24 cellular contexts compared by ENCODE assay signal in the genomic region with DNA sequence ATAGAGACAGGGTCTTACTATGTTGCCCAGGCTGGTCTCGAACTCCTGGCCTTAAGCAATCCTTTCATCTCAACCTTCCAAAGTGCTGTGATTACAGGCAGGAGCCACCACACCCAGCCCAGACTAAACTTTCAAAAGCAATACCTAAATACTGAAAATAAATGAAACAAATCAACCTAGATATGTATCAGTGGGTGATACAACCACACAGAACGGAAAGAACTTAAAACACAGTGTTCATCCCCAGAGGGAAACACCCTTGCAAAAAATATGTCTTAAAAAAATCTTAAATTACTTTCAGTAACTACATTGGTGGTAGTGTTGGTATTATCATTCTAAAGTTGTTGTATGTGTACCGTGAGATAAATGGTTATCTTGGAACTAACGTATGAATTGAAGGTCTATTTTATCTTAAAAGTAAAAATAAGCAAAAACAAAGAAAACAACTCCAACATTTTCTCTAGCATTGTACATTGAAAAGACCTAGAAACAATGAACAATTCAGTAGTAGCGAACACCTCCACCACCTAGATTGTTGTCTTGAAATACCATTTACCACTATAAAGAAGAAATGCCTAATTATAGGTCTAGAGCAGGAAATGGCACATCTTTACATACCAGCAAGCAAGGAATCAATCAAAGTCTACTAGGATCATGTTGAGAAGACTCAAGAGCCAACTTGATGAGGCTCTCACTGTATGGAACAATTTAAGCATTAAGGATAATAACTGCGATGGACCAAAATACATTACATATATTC. TPM values are rescaled to one million over a fixed set of nuclear protein-coding genes. Genes with fewer than 3 reads are reported as not detected.
DNase-seq lines count a peak whose midpoint lies in the region; TF ChIP-seq lines count a peak whose summit lies in the region.
"Had no signal": no experiment of that assay in that cellular context is flagged by ENCODE, and none has a peak within 500 bp of the region (broad histone marks: within the 10 kb centered on the region; RNA-seq: fewer than 3 reads in every experiment).

No MANE protein-coding gene starts in this region.

- H3K9me3 Mint-ChIP-seq in MCF 10A (ENCODE audit: unreplicated experiment) = no peaks in the 10 kb centered on the region
- H3K9me3 Mint-ChIP-seq: dendritic cell treated with granulocyte-macrophage colony-stimulating factor and Interleukin-4, amounts not matched to agents 40 ng/mL and 50 ng/mL, for 4 days; stimulated activated naive B cell treated with anti-CD40 and anti-IgM and Interleukin-4, amounts not matched to agents 10 μg/mL and 1 μg/mL and 100 μg/mL, for 72 hours had no signal

- CTCF ChIA-PET in MCF 10A (lab: Yijun Ruan, JAX) = no interaction called here

- 96 to 97% methylated on average over 6 of the region's 6 CpGs for WGBS in GM23248 (ENCODE audit: low coverage in 1 of 2, low lambda C conversion rate in 2 of 2, missing lambda C conversion rate in 2 of 2), 2 experiments

- no peak overlapping the region for H3K9ac ChIP-seq in GM23248

- peaks cover 17% of the 10 kb centered on the region for H3F3A ChIP-seq in GM23248 (ENCODE audit: insufficient read depth)

- H3K4me3 Mint-ChIP-seq in MCF 10A (ENCODE audit: unreplicated experiment) = no peak overlapping the region
- H3K4me3 Mint-ChIP-seq: dendritic cell treated with granulocyte-macrophage colony-stimulating factor and Interleukin-4, amounts not matched to agents 40 ng/mL and 50 ng/mL, for 4 days; stimulated activated naive B cell treated with anti-CD40 and anti-IgM and Interleukin-4, amounts not matched to agents 10 μg/mL and 1 μg/mL and 100 μg/mL, for 72 hours had no signal

- H4K20me1 ChIP-seq in GM23248 (ENCODE audit: insufficient read depth) = no peaks in the 10 kb centered on the region; the same call in 1 of the 2 replicates

- in situ Hi-C loops in GM23248 (cut with MboI) = no loop called here

- intact Hi-C loops in MCF 10A (cut with micrococcal nuclease) (no loop called here), breast epithelium (cut with DNase I; ENCODE audit: low total_unique reads) (no loop called here)

- no peaks in the 10 kb centered on the region for H3K27me3 Mint-ChIP-seq in MCF 10A (ENCODE audit: insufficient read depth, unreplicated experiment)
- H3K27me3 Mint-ChIP-seq: dendritic cell treated with granulocyte-macrophage colony-stimulating factor and Interleukin-4, amounts not matched to agents 40 ng/mL and 50 ng/mL, for 4 days; stimulated activated naive B cell treated with anti-CD40 and anti-IgM and Interleukin-4, amounts not matched to agents 10 μg/mL and 1 μg/mL and 100 μg/mL, for 72 hours had no signal

- peaks cover 99% of the 10 kb centered on the region for H3K79me2 ChIP-seq in GM23248 (ENCODE audit: insufficient read depth)

- H3K4me1 ChIP-seq in breast epithelium = no peaks in the 10 kb centered on the region
- H3K4me1 ChIP-seq in GM23248 (ENCODE audit: insufficient read depth) = 0 out of 2 replicates have a peak, but pooled peaks cover 5% of the 10 kb centered on the region
- H3K4me1 ChIP-seq: gastrocnemius medialis, SJCRH30, upper lobe of right lung had no signal

- H3K4me3 ChIP-seq in breast epithelium (no peak overlapping the region), foreskin fibroblast (ENCODE audit: low read depth in 1 of 2, low read length in 2 of 2) (no peak overlapping the region), GM23248 (no peak overlapping the region)
- H3K4me3 ChIP-seq: gastrocnemius medialis, GM12878, K562, MG63, SJCRH30, upper lobe of right lung had no signal

- no peak for DNase-seq in MCF 10A (ENCODE audit: unreplicated experiment)
- no peak for DNase-seq in breast epithelium (ENCODE audit: low spot score in 2 of 2)
- peak; percentile 5 for DNase-seq in NCI-H69 (lab: John Stamatoyannopoulos, UW)
- DNase-seq in central memory CD4-positive, alpha-beta T cell = peak; percentile 17
- DNase-seq in NCI-H774 (lab: John Stamatoyannopoulos, UW) = no peak
- DNase-seq in foreskin fibroblast = no peak
- DNase-seq in GM23248 = no peak
- DNase-seq: activated CD4-positive, CD25-positive, alpha-beta regulatory T cell treated with anti-CD3 and anti-CD28 coated beads, Interleukin-2, amount 50 U/mL, for 72 hours; activated gamma-delta T cell; anterior cingulate cortex; gastrocnemius medialis; HCEC 1CT; left cardiac atrium; MG63; NCI-H2081; NCI-H82; SJCRH30; stimulated activated CD4-positive, alpha-beta T cell treated with anti-CD3 and anti-CD28 coated beads, Interleukin-4, amount 100 ng/mL, for 4 hours; stimulated activated naive B cell treated with anti-CD40 and anti-IgM and Interleukin-4, amounts not matched to agents 10 μg/mL and 1 μg/mL and 100 μg/mL, for 72 hours; upper lobe of right lung had no signal

- H3K27ac ChIP-seq in breast epithelium = no peak overlapping the region
- no peak overlapping the region for H3K27ac ChIP-seq in GM23248
- H3K27ac ChIP-seq: C4-2B, gastrocnemius medialis, SJCRH30, upper lobe of right lung had no signal

- H3K27me3 ChIP-seq in breast epithelium (no peaks in the 10 kb centered on the region), GM23248 (replicated peaks; ENCODE audit: insufficient read depth) (no peaks in the 10 kb centered on the region)
- H3K27me3 ChIP-seq: gastrocnemius medialis, MG63, SJCRH30, upper lobe of right lung had no signal

- TF ChIP-seq CTCF in MCF 10A (IDR thresholded peaks at IDR 0.05; ENCODE audit: unreplicated experiment) (no peak), breast epithelium (IDR thresholded peaks at IDR 0.05) (no peak), foreskin fibroblast (IDR thresholded peaks at IDR 0.05; ENCODE audit: low read depth, low read length) (no peak)

- H2AFZ ChIP-seq in GM23248 = no peak overlapping the region

- no peak overlapping the region for H3K4me2 ChIP-seq in GM23248 (ENCODE audit: unreplicated experiment)

- no TSS peak for BruUV-seq in MCF 10A (replicated peaks; lab: Mats Ljungman, UMichigan)

- POLR2A ChIA-PET in MCF 10A (lab: Yijun Ruan, JAX) = no interaction called here

- no peaks in the 10 kb centered on the region for H3K9me3 ChIP-seq in breast epithelium
- H3K9me3 ChIP-seq in GM23248 (ENCODE audit: low read depth) = no peaks in the 10 kb centered on the region
- H3K9me3 ChIP-seq: gastrocnemius medialis, MG63, SJCRH30, upper lobe of right lung had no signal

- H3K36me3 Mint-ChIP-seq in MCF 10A (ENCODE audit: insufficient read depth, unreplicated experiment) = peaks cover 72% of the 10 kb centered on the region

- no peaks in the 10 kb centered on the region for H3K4me1 Mint-ChIP-seq in MCF 10A (ENCODE audit: insufficient read depth, unreplicated experiment)

- H3K36me3 ChIP-seq in breast epithelium (peaks cover 4% of the 10 kb centered on the region), GM23248 (ENCODE audit: low read depth) (peaks cover 51% of the 10 kb centered on the region)

- no peak for TF ChIP-seq POLR2A in breast epithelium (IDR thresholded peaks at IDR 0.05)

- H3K9me2 ChIP-seq in GM23248 (ENCODE audit: insufficient read depth) = no peaks in the 10 kb centered on the region

- H3K27ac Mint-ChIP-seq in MCF 10A (ENCODE audit: low read depth, unreplicated experiment) = peak overlapping the region; percentile 27
- H3K27ac Mint-ChIP-seq: dendritic cell treated with granulocyte-macrophage colony-stimulating factor and Interleukin-4, amounts not matched to agents 40 ng/mL and 50 ng/mL, for 4 days had no signal

RNA-seq across cellular contexts. Expression of a gene that starts 24.7 kb away (rescaled TPM):
- 108 and 117 TPM in 2 replicates for total RNA-seq in MCF 10A (2022)
- total RNA-seq in breast epithelium = 100 to 1,000 TPM; 102 to 195 (median 163) TPM
- total RNA-seq in GM23248 (2014; rRNA removed; shearing (Covaris generic)) = 31.4 and 47.2 TPM in 2 replicates
- 54.3 and 58.9 TPM in 2 replicates for polyA plus RNA-seq in GM23248 (2016; fragmentation: Nextera tagmentation; extraction: Ambion mirVana)

Comparison
In these comparisons a context has a peak if more than half of its experiments do, and no peak if none do; other contexts are left out.
1. DNase-seq: peak in NCI-H69 (single experiment) and central memory CD4-positive, alpha-beta T cell (single experiment); none in MCF 10A (single experiment), breast epithelium (0 of 2), NCI-H774 (single experiment), foreskin fibroblast (0 of 2) and GM23248 (single experiment).